In genomic region chr3:169764453-169765280, GRCh38 we compare ENCODE assay signal across 8 cellular contexts. TPM values are rescaled to one million over a fixed set of nuclear protein-coding genes. Genes with fewer than 3 reads are reported as not detected.
A peak's percentile ranks its signal among the peaks of the same experiment; 100 is the strongest.
DNase-seq lines count a peak whose midpoint lies in the region; ATAC-seq and TF ChIP-seq lines count a peak whose summit lies in the region.

TERC (minus strand) TSS chr3:169765060.

- H3K9ac ChIP-seq in muscle layer of colon (ENCODE audit: low read length): peak within 1 kb of the TSS; percentile 85

- H3K4me1 Mint-ChIP-seq in activated T-cell treated with anti-CD3 and anti-CD28 coated beads, Interleukin-2, amount 50 U/mL, for 72 hours (ENCODE audit: low read depth): peaks cover 21% of the 10 kb centered on the region

- H3K27me3 ChIP-seq in muscle layer of colon (ENCODE audit: control insufficient read depth in 1 of 2, insufficient read depth in 2 of 2, low read length in 2 of 2): no peaks in the 10 kb centered on the region

- H3K36me3 Mint-ChIP-seq in activated T-cell treated with anti-CD3 and anti-CD28 coated beads, Interleukin-2, amount 50 U/mL, for 72 hours (ENCODE audit: insufficient read depth in 2 of 2): peaks cover 2 to 3% of the 10 kb centered on the region in 2 donors

- peak within 1 kb of the TSS; percentile 92 to 97 for H3K4me3 Mint-ChIP-seq in activated T-cell treated with anti-CD3 and anti-CD28 coated beads, Interleukin-2, amount 50 U/mL, for 72 hours

- H3K4me1 ChIP-seq in muscle layer of colon (ENCODE audit: insufficient read depth, low read length): no peaks in the 10 kb centered on the region

- peak; percentile 81 for DNase-seq in DMS114 treated with DMSO at 0.1 percent for 48 hours (lab: John Stamatoyannopoulos, UW; ENCODE audit: unreplicated experiment)
- peak; percentile 82 for DNase-seq in HuH-7.5 (ENCODE audit: low spot score)
- DNase-seq in activated T-cell treated with anti-CD3 and anti-CD28 coated beads, Interleukin-2, amount 50 U/mL, for 72 hours: peak; percentile 92 to 93
- DNase-seq in stimulated activated CD8-positive, alpha-beta memory T cell treated with anti-CD3 and anti-CD28 coated beads, Interleukin-7, amount 100 ng/mL, for 24 hours (ENCODE audit: low read depth): peak; percentile 79

- peak within 1 kb of the TSS; percentile 67 to 93 for H3K4me3 ChIP-seq in muscle layer of colon (ENCODE audit: low read depth in 1 of 2, low read length in 2 of 2)

- H3K27me3 Mint-ChIP-seq in activated T-cell treated with anti-CD3 and anti-CD28 coated beads, Interleukin-2, amount 50 U/mL, for 72 hours (ENCODE audit: low read depth): no peaks in the 10 kb centered on the region

- H3K27ac ChIP-seq in muscle layer of colon (ENCODE audit: low read depth, low read length): peak within 1 kb of the TSS; percentile 89

- H3K36me3 ChIP-seq in muscle layer of colon (ENCODE audit: insufficient read depth, low read length): no peaks in the 10 kb centered on the region

- H3K9me3 ChIP-seq in muscle layer of colon (ENCODE audit: low read length): no peaks in the 10 kb centered on the region

- ATAC-seq in GM21515 (IDR thresholded peaks at IDR 0.05; ENCODE audit: unreplicated experiment) (peak; percentile 80), esophagus mucosa (peak; percentile 95)
- peak; percentile 88 to 89 for ATAC-seq in activated T-cell treated with anti-CD3 and anti-CD28 coated beads, Interleukin-2, amount 50 U/mL, for 72 hours (replicated peaks in 1 of 2)

- peak within 1 kb of the TSS; percentile 98 for H3K27ac Mint-ChIP-seq in activated T-cell treated with anti-CD3 and anti-CD28 coated beads, Interleukin-2, amount 50 U/mL, for 72 hours

- peaks cover 0 to 2% of the 10 kb centered on the region in 2 donors for H3K9me3 Mint-ChIP-seq in activated T-cell treated with anti-CD3 and anti-CD28 coated beads, Interleukin-2, amount 50 U/mL, for 72 hours

TF ChIP-seq in PFSK-1, 5 proteins besides CTCF, POLR2A, EP300 and RAD21:
- TF ChIP-seq SIN3A (IDR thresholded peaks at IDR 0.05; ENCODE audit: borderline replicate concordance, insufficient read depth, low read length) (no peak), REST (IDR thresholded peaks at IDR 0.05; ENCODE audit: insufficient read depth in 1 of 2, low read depth in 2 of 2, low read length in 2 of 2) (no peak), FOXP2 (optimal IDR thresholded peaks at IDR 0.05; ENCODE audit: borderline replicate concordance, extremely low read depth, extremely low read length, insufficient read depth) (no peak), TAF1 (IDR thresholded peaks at IDR 0.05; ENCODE audit: borderline replicate concordance, insufficient read depth, low read length) (0 out of 2 replicates have a peak, but pooled peaks have one; percentile 30), POLR2AphosphoS5 (IDR thresholded peaks at IDR 0.05; ENCODE audit: low read depth, low read length) (peak; percentile 70)

RNA-seq across cellular contexts. Expression of gene TERC, which starts in this region (rescaled TPM):
- polyA plus RNA-seq in PFSK-1 (2012; ENCODE audit: insufficient read length, low read depth): not detected
- total RNA-seq in activated T-cell treated with anti-CD3 and anti-CD28 coated beads, Interleukin-2, amount 50 U/mL, for 72 hours: 10 to 100 TPM in 1 of 2 donors, 1 to 10 TPM in 1; 5.6 to 23.0 TPM
- total RNA-seq in esophagus mucosa: 10.6 TPM

Comparison
In these comparisons a context has a peak if more than half of its experiments do, and no peak if none do; other contexts are left out.
1. Peak in every context shown above with its lines: DNase-seq, ATAC-seq, H3K4me3 ChIP-seq and H3K27ac ChIP-seq.